In the genomic region with DNA sequence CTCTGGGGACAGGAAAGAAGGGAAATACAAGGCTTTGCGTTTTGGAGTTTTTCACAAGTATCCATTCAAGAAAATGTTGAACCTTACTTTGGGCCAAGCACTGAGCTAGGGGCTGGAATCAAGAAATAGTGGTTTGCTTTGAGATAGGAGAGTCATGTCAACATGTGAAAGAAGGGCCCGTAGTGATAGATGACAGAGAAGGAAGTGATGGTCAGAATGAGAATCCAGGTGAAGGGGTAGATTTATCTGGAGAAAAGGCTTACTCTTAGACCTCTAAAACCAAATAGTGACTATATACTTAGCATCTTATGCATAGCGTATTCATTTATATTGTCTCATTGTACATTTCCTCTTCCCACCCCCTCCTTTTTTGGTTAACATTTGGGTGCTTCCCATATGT, we compare ENCODE assay signal across 26 cellular contexts.
"Had no signal": no experiment of that assay in that cellular context is flagged by ENCODE, and none has a peak within 500 bp of the region (broad histone marks: within the 10 kb centered on the region; RNA-seq: fewer than 3 reads in every experiment).

No MANE protein-coding gene starts in this region.

- H3K9me3 Mint-ChIP-seq: activated naive CD4-positive, alpha-beta T cell treated with anti-CD3 and anti-CD28 coated beads, Interleukin-2, amount 50 U/mL, for 24 hours; activated naive CD8-positive, alpha-beta T cell treated with anti-CD3 and anti-CD28 coated beads, Interleukin-2, amount 50 U/mL, for 24 hours had no signal

- H3K27ac ChIP-seq: breast epithelium, colonic mucosa, pancreas, prostate gland, right atrium auricular region, thoracic aorta, WERI-Rb-1 had no signal

- ATAC-seq: activated CD4-positive, CD25-positive, alpha-beta regulatory T cell treated with anti-CD3 and anti-CD28 coated beads, Interleukin-2, amount 50 U/mL, for 24 hours; activated CD8-positive, alpha-beta T cell treated with anti-CD3 and anti-CD28 coated beads, Interleukin-2, amount 10 ng/mL, durations not matched to agents 7 days and 5 days; activated naive CD8-positive, alpha-beta T cell treated with anti-CD3 and anti-CD28 coated beads, Interleukin-2, amount 50 U/mL, for 24 hours; esophagus mucosa; naive thymus-derived CD4-positive, alpha-beta T cell; pancreas had no signal

- DNase-seq: activated CD4-positive, alpha-beta T cell treated with anti-CD3 and anti-CD28 coated beads for 48 hours; activated CD8-positive, alpha-beta T cell treated with anti-CD3 and anti-CD28 coated beads, Interleukin-2, amount 10 ng/mL, durations not matched to agents 7 days and 5 days; activated naive CD8-positive, alpha-beta T cell treated with anti-CD3 and anti-CD28 coated beads, Interleukin-2, amount 50 U/mL, for 24 hours; amygdala; colonic mucosa; foreskin fibroblast; head of caudate nucleus; hippocampal formation; kidney; naive thymus-derived CD4-positive, alpha-beta T cell; nucleus accumbens; pancreas; stimulated activated CD4-positive, alpha-beta T cell treated with anti-CD3 and anti-CD28 coated beads, Interleukin-15, amount 100 ng/mL, for 24 hours; stimulated activated CD4-positive, alpha-beta T cell treated with anti-CD3 and anti-CD28 coated beads, Interleukin-2, amount 100 ng/mL, for 24 hours; stimulated activated naive CD4-positive, alpha-beta T cell treated with Interleukin-2 at 50 U/mL for 16 hours; T1000; trophoblast cell; WERI-Rb-1 had no signal

- H3K9me3 ChIP-seq: breast epithelium, colonic mucosa, prostate gland, right atrium auricular region, thoracic aorta had no signal

- H3K4me1 ChIP-seq: breast epithelium, colonic mucosa, pancreas, prostate gland had no signal

- H3K27me3 Mint-ChIP-seq: activated naive CD4-positive, alpha-beta T cell treated with anti-CD3 and anti-CD28 coated beads, Interleukin-2, amount 50 U/mL, for 24 hours; activated naive CD8-positive, alpha-beta T cell treated with anti-CD3 and anti-CD28 coated beads, Interleukin-2, amount 50 U/mL, for 24 hours; naive thymus-derived CD4-positive, alpha-beta T cell had no signal

- H3K36me3 ChIP-seq: breast epithelium, colonic mucosa, pancreas, prostate gland, right atrium auricular region, thoracic aorta, WERI-Rb-1 had no signal

- H3K36me3 Mint-ChIP-seq: activated naive CD4-positive, alpha-beta T cell treated with anti-CD3 and anti-CD28 coated beads, Interleukin-2, amount 50 U/mL, for 24 hours had no signal

- H3K27ac Mint-ChIP-seq: activated CD8-positive, alpha-beta T cell treated with anti-CD3 and anti-CD28 coated beads, Interleukin-2, amount 10 ng/mL, durations not matched to agents 7 days and 5 days; activated naive CD4-positive, alpha-beta T cell treated with anti-CD3 and anti-CD28 coated beads, Interleukin-2, amount 50 U/mL, for 24 hours; activated naive CD8-positive, alpha-beta T cell treated with anti-CD3 and anti-CD28 coated beads, Interleukin-2, amount 50 U/mL, for 24 hours; mesothelial cell of epicardium had no signal

- H3K27me3 ChIP-seq: breast epithelium, colonic mucosa, pancreas, right atrium auricular region had no signal

- H3K4me3 ChIP-seq: breast epithelium, colonic mucosa, pancreas, prostate gland, right atrium auricular region, thoracic aorta had no signal

- H3K4me3 Mint-ChIP-seq: activated CD8-positive, alpha-beta T cell treated with anti-CD3 and anti-CD28 coated beads, Interleukin-2, amount 10 ng/mL, durations not matched to agents 7 days and 5 days; activated naive CD4-positive, alpha-beta T cell treated with anti-CD3 and anti-CD28 coated beads, Interleukin-2, amount 50 U/mL, for 24 hours; activated naive CD8-positive, alpha-beta T cell treated with anti-CD3 and anti-CD28 coated beads, Interleukin-2, amount 50 U/mL, for 24 hours; mesothelial cell of epicardium had no signal
